8 cellular contexts compared by ENCODE assay signal in the genomic region with DNA sequence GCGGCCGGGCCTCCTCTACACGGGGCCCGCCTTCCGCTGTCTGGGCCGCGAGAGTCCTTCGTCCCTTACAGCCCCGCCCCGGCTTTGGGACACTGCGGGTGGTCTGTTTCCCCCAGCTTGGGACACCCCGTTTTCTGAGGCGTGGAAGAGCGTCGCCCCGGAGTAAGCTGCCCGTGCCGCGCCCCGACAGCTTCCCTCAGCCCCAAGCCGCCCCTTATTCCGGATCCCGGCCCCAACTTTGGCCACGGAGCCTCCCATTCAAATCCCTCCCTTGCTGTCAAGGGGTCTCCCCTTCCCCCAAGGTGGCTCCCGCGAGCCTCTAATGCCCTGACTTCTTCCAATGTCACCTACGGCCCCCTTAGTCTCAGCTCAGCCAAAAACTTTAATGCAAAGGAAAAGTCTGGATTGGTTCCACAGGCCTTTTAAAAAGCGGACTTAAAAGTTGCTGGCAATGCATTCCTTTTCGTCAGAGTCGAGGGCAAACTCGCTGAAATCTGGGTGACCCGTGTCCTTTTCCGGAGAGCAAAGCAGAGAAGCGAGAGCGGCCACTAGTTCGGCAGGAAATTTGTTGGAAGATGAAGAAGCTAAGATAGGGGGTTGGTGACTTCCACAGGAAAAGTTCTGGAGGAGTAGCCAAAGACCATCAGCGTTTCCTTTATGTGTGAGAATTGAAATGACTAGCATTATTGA. TPM values are rescaled to one million over a fixed set of nuclear protein-coding genes. Genes with fewer than 3 reads are reported as not detected.
DNase-seq lines count a peak whose midpoint lies in the region; ATAC-seq, FAIRE-seq and TF ChIP-seq lines count a peak whose summit lies in the region.

No MANE protein-coding gene starts in this region.

- H3K27me3 Mint-ChIP-seq in T-helper 17 cell (no peaks in the 10 kb centered on the region), naive B cell (no peaks in the 10 kb centered on the region)

- no peak for FAIRE-seq in frontal cortex (lab: Jason Lieb, UNC)

- CTCF ChIA-PET in AG04449 (lab: Yijun Ruan, JAX): interaction anchor here (1.0 to 24.5 kb wide), 5 partner anchors 12 to 324 kb away, joined by 3 to 786 read pairs (median 3); no protein-coding TSS in a partner anchor
- CTCF ChIA-PET in HEK293T (lab: Yijun Ruan, JAX): interaction anchor here (0.6 kb wide), 1 partner anchor 18 kb away, joined by 4 read pairs; no protein-coding TSS in a partner anchor

- H3K36me3 Mint-ChIP-seq in T-helper 17 cell (ENCODE audit: low read depth) (no peaks in the 10 kb centered on the region), naive B cell (no peaks in the 10 kb centered on the region)

- H3K4me3 Mint-ChIP-seq in T-helper 17 cell (peak overlapping the region; percentile 94), naive B cell (peak overlapping the region; percentile 89 to 98 (median 96))

- TF ChIP-seq POLR2A in erythroblast (IDR thresholded peaks at IDR 0.05; ENCODE audit: low read length): no peak

- H3K27ac Mint-ChIP-seq in T-helper 17 cell (peak overlapping the region; percentile 91), naive B cell (peak overlapping the region; percentile 77 to 95 (median 91))

- no peak for TF ChIP-seq CTCF in AG04449 (IDR thresholded peaks at IDR 0.05; ENCODE audit: insufficient read depth, low read length, missing control alignments)

- no peaks in the 10 kb centered on the region for H3K9me3 Mint-ChIP-seq in naive B cell

- POLR2A ChIA-PET in AG04449 (lab: Yijun Ruan, JAX): interaction anchor here (0.5 to 1.1 kb wide), 4 partner anchors 134 to 1007 kb away, joined by 3 read pairs; no protein-coding TSS in a partner anchor
- POLR2A ChIA-PET in HEK293T (lab: Yijun Ruan, JAX): interaction anchor here (0.6 to 3.2 kb wide), 3 partner anchors 12 to 28 kb away, joined by 3 to 15 read pairs (median 7); a partner anchor contains a TSS

- peak; percentile 6 for ATAC-seq in GM19455 (IDR thresholded peaks at IDR 0.05; ENCODE audit: unreplicated experiment)
- ATAC-seq in T-helper 17 cell: peak; percentile 1
- ATAC-seq in naive B cell (ENCODE audit: low read depth in 2 of 2): peak; percentile 2 to 4
- ATAC-seq in HG03520 (IDR thresholded peaks at IDR 0.05; ENCODE audit: unreplicated experiment): no peak

- DNase-seq in AG04449 (ENCODE audit: low read depth, low spot score): no peak
- DNase-seq in T-helper 17 cell: peak in 1 of 3 donors; percentile 13
- peak; percentile 60 to 73 for DNase-seq in erythroblast (lab: John Stamatoyannopoulos, UW)
- no peak for DNase-seq in naive B cell
- DNase-seq in frontal cortex (ENCODE audit: low spot score in 2 of 2): no peak
- DNase-seq in HEK293T (ENCODE audit: extremely low spot score): no peak

- H3K4me1 Mint-ChIP-seq in T-helper 17 cell: peaks cover 27% of the 10 kb centered on the region
- peaks cover 21 to 45% (median 38%) of the 10 kb centered on the region in 3 donors for H3K4me1 Mint-ChIP-seq in naive B cell

- peak overlapping the region; percentile 79 for H3K4me3 ChIP-seq in AG04449 (ENCODE audit: low read depth, low read length)

- no peaks in the 10 kb centered on the region for H3K9me3 ChIP-seq in T-helper 17 cell (ENCODE audit: control insufficient read depth, low read length, poor library complexity, severe bottlenecking)

TF ChIP-seq in HEK293T, 16 proteins besides CTCF, POLR2A, EP300 and RAD21:
- TF ChIP-seq TARDBP (IDR thresholded peaks at IDR 0.05): no peak
- TF ChIP-seq ZNF384 (IDR thresholded peaks at IDR 0.05): no peak
- TF ChIP-seq ELF4 (IDR thresholded peaks at IDR 0.05): no peak
- no peak for TF ChIP-seq ARNT (IDR thresholded peaks at IDR 0.05)
- no peak for TF ChIP-seq SP1 (IDR thresholded peaks at IDR 0.05)

RNA-seq across cellular contexts. Expression of a gene that starts 19.9 kb away (rescaled TPM):
- total RNA-seq in T-helper 17 cell (10 to 100 TPM; 44.0 to 54.3 TPM), frontal cortex (48.5 TPM)
- 10 to 100 TPM; 24.1 to 41.1 (median 26.9) TPM for polyA plus RNA-seq in naive B cell (ENCODE audit: low read depth in 6 of 6)

RNA-seq across cellular contexts. Expression of a gene that starts 49.0 kb away (rescaled TPM):
- total RNA-seq in T-helper 17 cell (not detected), frontal cortex (0.41 TPM)
- polyA plus RNA-seq in naive B cell (ENCODE audit: low read depth in 6 of 6): not detected

Comparison
In these comparisons a context has a peak if more than half of its experiments do, and no peak if none do; other contexts are left out.
1. DNase-seq: peak in erythroblast (2 of 2); none in AG04449 (single experiment), naive B cell (single experiment), frontal cortex (0 of 2) and HEK293T (single experiment).